In genomic region chr19:45470147-45471081, GRCh38 we compare ENCODE assay signal across 7 cellular contexts. TPM values are rescaled to one million over a fixed set of nuclear protein-coding genes. Genes with fewer than 3 reads are reported as not detected.
DNase-seq lines count a peak whose midpoint lies in the region; ATAC-seq, FAIRE-seq and TF ChIP-seq lines count a peak whose summit lies in the region.

No MANE protein-coding gene starts in this region.

- peak overlapping the region; percentile 86 for H3K4me3 ChIP-seq in psoas muscle

- no peak for ATAC-seq in psoas muscle

- no peak for TF ChIP-seq CTCF in psoas muscle (IDR thresholded peaks at IDR 0.05)

- H3K4me1 ChIP-seq in psoas muscle = peaks cover 13% of the 10 kb centered on the region

- H3K36me3 ChIP-seq in psoas muscle (ENCODE audit: insufficient read depth in 1 of 2, low read depth in 1 of 2) = no peaks in the 10 kb centered on the region

- H3K9me3 ChIP-seq in psoas muscle = no peaks in the 10 kb centered on the region

- 66 to 72% (median 68%) methylated on average over 40 of the region's 40 CpGs for WGBS in psoas muscle, 3 donors

- peak overlapping the region; percentile 88 for H3K27ac ChIP-seq in psoas muscle

- H3K27me3 ChIP-seq in psoas muscle (ENCODE audit: insufficient read depth in 3 of 3, low read length in 2 of 3) = no peaks in the 10 kb centered on the region

- peak; percentile 62 for DNase-seq in HT1080 (ENCODE audit: low read depth)
- peak; percentile 27 for DNase-seq in activated CD4-positive, alpha-beta T cell treated with anti-CD3 and anti-CD28 coated beads for 48 hours
- peak; percentile 79 for DNase-seq in fibroblast of gingiva (ENCODE audit: low read depth)
- peak; percentile 33 to 63 for DNase-seq in psoas muscle
- no peak for DNase-seq in HTR-8/SVneo (ENCODE audit: insufficient read length, low spot score)
- no peak for DNase-seq in stimulated activated CD4-positive, alpha-beta T cell treated with anti-CD3 and anti-CD28 coated beads, Interleukin-15, amount 100 ng/mL, for 24 hours
- DNase-seq in putamen (ENCODE audit: low spot score) = no peak

- FAIRE-seq in HTR-8/SVneo (lab: Jason Lieb, UNC) = no peak

- intact Hi-C loops in psoas muscle (cut with DNase I) = no loop called here

RNA-seq across cellular contexts. Expression of gene FOSB, which starts 2.6 kb away (rescaled TPM):
- total RNA-seq in HT1080 (2014; rRNA removed; shearing (Covaris generic)) = 0.30 and 0.53 TPM in 2 replicates
- polyA plus RNA-seq in HT1080 (2015; cell fraction: cytosol; rRNA removed) = 0.26 TPM in 2 replicates
- 0.83 and 5.8 TPM in 2 replicates for polyA plus RNA-seq in HT1080 (2015; cell fraction: nucleus; rRNA removed)
- total RNA-seq in psoas muscle = 1 to 10 TPM in 3 of 4 donors, under 1 TPM in 1; 0.32 to 9.4 (median 1.7) TPM
- polyA plus RNA-seq in psoas muscle = 1 to 10 TPM in 1 of 3 donors, under 1 TPM in 2; 0.41 to 5.4 (median 0.65) TPM

RNA-seq across cellular contexts. Expression of gene RTN2, which starts 26.4 kb away (rescaled TPM):
- 12.9 and 13.7 TPM in 2 replicates for total RNA-seq in HT1080 (2014; rRNA removed; shearing (Covaris generic))
- 5.7 and 10.1 TPM in 2 replicates for polyA plus RNA-seq in HT1080 (2015; cell fraction: cytosol; rRNA removed)
- 5.8 TPM in 2 replicates for polyA plus RNA-seq in HT1080 (2015; cell fraction: nucleus; rRNA removed)
- 100 to 1,000 TPM; 214 to 272 (median 242) TPM for total RNA-seq in psoas muscle
- polyA plus RNA-seq in psoas muscle = 100 to 1,000 TPM in 1 of 3 donors, 10 to 100 TPM in 2; 46.6 to 199 (median 85.8) TPM

RNA-seq across cellular contexts. Expression of gene PPM1N, which starts 27.8 kb away (rescaled TPM):
- total RNA-seq in HT1080 (2014; rRNA removed; shearing (Covaris generic)) = 0.34 and 2.9 TPM in 2 replicates
- polyA plus RNA-seq in HT1080 (2015; cell fraction: cytosol; rRNA removed) = 0.75 and 1.3 TPM in 2 replicates
- 0.90 and 3.2 TPM in 2 replicates for polyA plus RNA-seq in HT1080 (2015; cell fraction: nucleus; rRNA removed)
- total RNA-seq in psoas muscle = under 1 TPM in 1 of 4 donors, not detected in 3; 0.60 TPM
- polyA plus RNA-seq in psoas muscle = under 1 TPM; 0.29 to 0.90 (median 0.31) TPM

RNA-seq across cellular contexts. Expression of gene VASP, which starts 36.9 kb away (rescaled TPM):
- 248 and 269 TPM in 2 replicates for total RNA-seq in HT1080 (2014; rRNA removed; shearing (Covaris generic))
- polyA plus RNA-seq in HT1080 (2015; cell fraction: cytosol; rRNA removed) = 111 and 186 TPM in 2 replicates
- 87.4 and 204 TPM in 2 replicates for polyA plus RNA-seq in HT1080 (2015; cell fraction: nucleus; rRNA removed)
- total RNA-seq in psoas muscle = 10 to 100 TPM; 14.2 to 32.8 (median 23.2) TPM
- 10 to 100 TPM; 13.5 to 76.3 (median 14.6) TPM for polyA plus RNA-seq in psoas muscle

RNA-seq across cellular contexts. Expression of gene ERCC1, which starts 46.7 kb away (rescaled TPM):
- 125 and 137 TPM in 2 replicates for total RNA-seq in HT1080 (2014; rRNA removed; shearing (Covaris generic))
- polyA plus RNA-seq in HT1080 (2015; cell fraction: cytosol; rRNA removed) = 96.3 and 98.1 TPM in 2 replicates
- 99.8 and 118 TPM in 2 replicates for polyA plus RNA-seq in HT1080 (2015; cell fraction: nucleus; rRNA removed)
- 100 to 1,000 TPM in 1 of 4 donors, 10 to 100 TPM in 3; 59.5 to 145 (median 74.2) TPM for total RNA-seq in psoas muscle
- polyA plus RNA-seq in psoas muscle = 1,000 to 10,000 TPM in 1 of 3 donors, 10 to 100 TPM in 2; 84.6 to 2,153 (median 96.4) TPM

Comparison
In these comparisons a context has a peak if more than half of its experiments do, and no peak if none do; other contexts are left out.
1. DNase-seq: peak in HT1080 (single experiment), activated CD4-positive, alpha-beta T cell treated with anti-CD3 and anti-CD28 coated beads for 48 hours (single experiment), fibroblast of gingiva (single experiment) and psoas muscle (2 of 2); none in HTR-8/SVneo (single experiment), stimulated activated CD4-positive, alpha-beta T cell treated with anti-CD3 and anti-CD28 coated beads, Interleukin-15, amount 100 ng/mL, for 24 hours (single experiment) and putamen (single experiment).
2. RNA of gene RTN2, which starts 26.4 kb away (total RNA-seq): 214 to 272 TPM in psoas muscle; 12.9 to 13.7 TPM in HT1080; every median in the first group is over 10 times any median in the second.